In genomic region chr2:62014102-62014501, GRCh38 we compare ENCODE assay signal across 8 cellular contexts.
A peak's percentile ranks its signal among the peaks of the same experiment; 100 is the strongest.
DNase-seq lines count a peak whose midpoint lies in the region; ATAC-seq, FAIRE-seq and TF ChIP-seq lines count a peak whose summit lies in the region.

No MANE protein-coding gene starts in this region.

- TF ChIP-seq RAD21 in A549 (conservative IDR thresholded peaks at IDR 0.05 in 1 of 2, IDR thresholded peaks at IDR 0.05 in 1 of 2): no peak

- WGBS in A549 (ENCODE audit: missing lambda C conversion rate): 50% methylated on average over 2 of the region's 2 CpGs

- no peaks in the 10 kb centered on the region for H3K4me1 ChIP-seq in A549

- no peak for TF ChIP-seq EP300 in A549 (IDR thresholded peaks at IDR 0.05)

- peak; percentile 71 to 84 for ATAC-seq in A549
- no peak for ATAC-seq in activated CD4-positive, CD25-positive, alpha-beta regulatory T cell treated with anti-CD3 and anti-CD28 coated beads, Interleukin-2, amount 50 U/mL, for 24 hours
- no peak for ATAC-seq in HG02981 (IDR thresholded peaks at IDR 0.05; ENCODE audit: unreplicated experiment)

- no peak overlapping the region for H3K4me2 ChIP-seq in A549

- H3K4me3 Mint-ChIP-seq in CD14-positive monocyte: no peak overlapping the region

- no peaks in the 10 kb centered on the region for H3K27me3 Mint-ChIP-seq in CD14-positive monocyte (ENCODE audit: low read depth in 3 of 3)

- intact Hi-C loops in CD14-positive monocyte (cut with micrococcal nuclease): no loop called here

- peaks cover 0 to 2% (median 0%) of the 10 kb centered on the region in 7 donors for H3K9me3 Mint-ChIP-seq in CD14-positive monocyte

- FAIRE-seq in A549 (lab: Jason Lieb, UNC): no peak

- peak overlapping the region in 2 of 7 donors; percentile 43 to 79 for H3K27ac Mint-ChIP-seq in CD14-positive monocyte

- DNase-seq in A549 (ENCODE audit: low read depth in 1 of 2, low spot score in 1 of 2): peak in 1 of 2 experiments; percentile 43
- peak; percentile 84 for DNase-seq in NCI-H1092 (lab: John Stamatoyannopoulos, UW)
- DNase-seq in brain pericyte (ENCODE audit: low read depth, low spot score): peak; percentile 55
- DNase-seq in left kidney (ENCODE audit: low read depth, low spot score): peak; percentile 54
- DNase-seq in CD14-positive monocyte (ENCODE audit: low spot score): no peak
- DNase-seq in GM20000 (ENCODE audit: low spot score): no peak

- no peak overlapping the region for H3K4me3 ChIP-seq in A549

- TF ChIP-seq CTCF in A549 (IDR thresholded peaks at IDR 0.05): no peak
- no peak for TF ChIP-seq CTCF in CD14-positive monocyte (IDR thresholded peaks at IDR 0.05)
- no peak for TF ChIP-seq CTCF in GM20000 (IDR thresholded peaks at IDR 0.05; ENCODE audit: extremely low read depth, missing control alignments)

- no peak overlapping the region for H3K27ac ChIP-seq in A549

- H3K36me3 Mint-ChIP-seq in CD14-positive monocyte: peaks cover 4 to 7% of the 10 kb centered on the region in 2 donors

- TF ChIP-seq POLR2A in A549 (IDR thresholded peaks at IDR 0.05; ENCODE audit: low read length): no peak

- H3K4me1 Mint-ChIP-seq in CD14-positive monocyte: peaks cover 48% of the 10 kb centered on the region

- CTCF ChIA-PET in A549 (lab: Yijun Ruan, JAX): interaction anchor here (2.0 kb wide), 1 partner anchor 21 kb away, joined by 4 read pairs; no protein-coding TSS in a partner anchor

- no peaks in the 10 kb centered on the region for H3K9me3 ChIP-seq in A549

- POLR2A ChIA-PET in A549 (lab: Yijun Ruan, JAX): no interaction called here

TF ChIP-seq in A549, 52 proteins besides CTCF, POLR2A, EP300 and RAD21:
- TF ChIP-seq NPAS2 (CRISPR knock-in tag; IDR thresholded peaks at IDR 0.05; ENCODE audit: borderline replicate concordance) (no peak), BCL3 (IDR thresholded peaks at IDR 0.05) (no peak), TFCP2L1 (CRISPR knock-in tag; IDR thresholded peaks at IDR 0.05) (no peak), ZNF302 (CRISPR knock-in tag; IDR thresholded peaks at IDR 0.05) (no peak), ZC3H11A (IDR thresholded peaks at IDR 0.05) (no peak)
TF ChIP-seq in A549: peak in this region for 0.

Comparison
In these comparisons a context has a peak if more than half of its experiments do, and no peak if none do; other contexts are left out.
1. ATAC-seq: peak in A549 (2 of 2); none in activated CD4-positive, CD25-positive, alpha-beta regulatory T cell treated with anti-CD3 and anti-CD28 coated beads, Interleukin-2, amount 50 U/mL, for 24 hours (0 of 2) and HG02981 (single experiment).
2. DNase-seq: peak in NCI-H1092 (single experiment), brain pericyte (single experiment) and left kidney (single experiment); none in CD14-positive monocyte (single experiment) and GM20000 (single experiment).